10 cellular contexts compared by ENCODE assay signal in genomic region chr16:20868890-20869289, GRCh38. TPM values are rescaled to one million over a fixed set of nuclear protein-coding genes. Genes with fewer than 3 reads are reported as not detected.
DNase-seq lines count a peak whose midpoint lies in the region; ATAC-seq and TF ChIP-seq lines count a peak whose summit lies in the region.
"Had no signal": no experiment of that assay in that cellular context is flagged by ENCODE, and none has a peak within 500 bp of the region (broad histone marks: within the 10 kb centered on the region; RNA-seq: fewer than 3 reads in every experiment).

No MANE protein-coding gene starts in this region.

- DNase-seq in H4 (ENCODE audit: low spot score) (peak; percentile 60), astrocyte of the hippocampus (ENCODE audit: low read depth, low spot score) (peak; percentile 78), right cardiac atrium (peak; percentile 91 to 97 (median 96)), sciatic nerve (ENCODE audit: low spot score) (peak; percentile 87), GM10248 (ENCODE audit: extremely low spot score) (no peak), NCI-H1694 treated with DMSO at 0.1 percent for 48 hours (lab: John Stamatoyannopoulos, UW) (no peak)
- no peak for DNase-seq in activated naive CD4-positive, alpha-beta T cell treated with anti-CD3 and anti-CD28 coated beads for 36 hours

- H3K27me3 ChIP-seq in right cardiac atrium (ENCODE audit: control insufficient read depth, insufficient read depth): no peaks in the 10 kb centered on the region

- CTCF ChIA-PET in GM10248 (lab: Yijun Ruan, JAX): interaction anchor here (1.9 kb wide), 1 partner anchor 53 kb away, joined by 5 read pairs; no protein-coding TSS in a partner anchor
- CTCF ChIA-PET in activated naive CD4-positive, alpha-beta T cell treated with anti-CD3 and anti-CD28 coated beads for 36 hours (lab: Charles Lee): interaction anchor here (1.6 kb wide), 1 partner anchor 18 kb away, joined by 7 read pairs; no protein-coding TSS in a partner anchor

- no peaks in the 10 kb centered on the region for H3K9me3 Mint-ChIP-seq in activated naive CD4-positive, alpha-beta T cell treated with anti-CD3 and anti-CD28 coated beads for 36 hours

- no peak overlapping the region for H3K27ac Mint-ChIP-seq in activated naive CD4-positive, alpha-beta T cell treated with anti-CD3 and anti-CD28 coated beads for 36 hours

- intact Hi-C loops in right cardiac atrium (cut with DNase I) (no loop called here), sciatic nerve (cut with DNase I) (no loop called here)
- intact Hi-C loops in activated naive CD4-positive, alpha-beta T cell treated with anti-CD3 and anti-CD28 coated beads for 36 hours (cut with micrococcal nuclease): no loop called here

- no peak overlapping the region for H3K4me3 Mint-ChIP-seq in activated naive CD4-positive, alpha-beta T cell treated with anti-CD3 and anti-CD28 coated beads for 36 hours

- H3K4me3 ChIP-seq in right cardiac atrium (ENCODE audit: low read length): no peak overlapping the region

- 16% methylated on average over 3 of the region's 3 CpGs for WGBS in right cardiac atrium

- ATAC-seq in right cardiac atrium (peak; percentile 96), sciatic nerve (peak; percentile 94), GM18909 (IDR thresholded peaks at IDR 0.05; ENCODE audit: poor library complexity, unreplicated experiment) (no peak)

- peaks cover 34% of the 10 kb centered on the region for H3K4me1 ChIP-seq in right cardiac atrium (ENCODE audit: control insufficient read depth, insufficient read depth, low read length)

- no peaks in the 10 kb centered on the region for H3K27me3 Mint-ChIP-seq in activated naive CD4-positive, alpha-beta T cell treated with anti-CD3 and anti-CD28 coated beads for 36 hours (ENCODE audit: low read depth)

- H3K9me3 ChIP-seq in right cardiac atrium (ENCODE audit: control insufficient read depth, low read length): no peaks in the 10 kb centered on the region

- H3K27ac ChIP-seq in right cardiac atrium (ENCODE audit: low read length): no peak overlapping the region
- H3K27ac ChIP-seq: HL-60, VCaP had no signal

- H3K36me3 Mint-ChIP-seq in activated naive CD4-positive, alpha-beta T cell treated with anti-CD3 and anti-CD28 coated beads for 36 hours (ENCODE audit: low read depth): peaks cover 9% of the 10 kb centered on the region

- peaks cover 42% of the 10 kb centered on the region for H3K4me1 Mint-ChIP-seq in activated naive CD4-positive, alpha-beta T cell treated with anti-CD3 and anti-CD28 coated beads for 36 hours (ENCODE audit: low read depth)

- POLR2A ChIA-PET in GM10248 (lab: Yijun Ruan, JAX): no interaction called here

- TF ChIP-seq CTCF in GM10248 (IDR thresholded peaks at IDR 0.05; ENCODE audit: control extremely low read depth, extremely low read depth, low read depth, missing control alignments): no peak

RNA-seq across cellular contexts. Expression of gene DCUN1D3, which starts 31.3 kb away (rescaled TPM):
- 8.3 and 9.3 TPM in 2 replicates for total RNA-seq in H4 (2014; rRNA removed; shearing (Covaris generic))
- total RNA-seq in right cardiac atrium (10 to 100 TPM in 3 of 4 donors, 1 to 10 TPM in 1; 8.6 to 20.2 (median 11.0) TPM), sciatic nerve (30.7 TPM)
- polyA plus RNA-seq in right cardiac atrium: 4.7 TPM
- 1 to 10 TPM; 3.0 to 3.4 TPM for total RNA-seq in activated naive CD4-positive, alpha-beta T cell treated with anti-CD3 and anti-CD28 coated beads for 36 hours

RNA-seq across cellular contexts. Expression of gene LYRM1, which starts 31.7 kb away (rescaled TPM):
- total RNA-seq in H4 (2014; rRNA removed; shearing (Covaris generic)): 35.9 and 55.8 TPM in 2 replicates
- total RNA-seq in right cardiac atrium (10 to 100 TPM; 29.5 to 36.4 (median 35.5) TPM), sciatic nerve (25.6 TPM)
- polyA plus RNA-seq in right cardiac atrium: 54.8 TPM
- total RNA-seq in activated naive CD4-positive, alpha-beta T cell treated with anti-CD3 and anti-CD28 coated beads for 36 hours: 10 to 100 TPM; 20.4 to 20.8 TPM

Comparison
In these comparisons a context has a peak if more than half of its experiments do, and no peak if none do; other contexts are left out.
1. DNase-seq: peak in H4 (single experiment), astrocyte of the hippocampus (single experiment), right cardiac atrium (3 of 3) and sciatic nerve (single experiment); none in GM10248 (single experiment), NCI-H1694 treated with DMSO at 0.1 percent for 48 hours (single experiment) and activated naive CD4-positive, alpha-beta T cell treated with anti-CD3 and anti-CD28 coated beads for 36 hours (single experiment).